In the genomic region with DNA sequence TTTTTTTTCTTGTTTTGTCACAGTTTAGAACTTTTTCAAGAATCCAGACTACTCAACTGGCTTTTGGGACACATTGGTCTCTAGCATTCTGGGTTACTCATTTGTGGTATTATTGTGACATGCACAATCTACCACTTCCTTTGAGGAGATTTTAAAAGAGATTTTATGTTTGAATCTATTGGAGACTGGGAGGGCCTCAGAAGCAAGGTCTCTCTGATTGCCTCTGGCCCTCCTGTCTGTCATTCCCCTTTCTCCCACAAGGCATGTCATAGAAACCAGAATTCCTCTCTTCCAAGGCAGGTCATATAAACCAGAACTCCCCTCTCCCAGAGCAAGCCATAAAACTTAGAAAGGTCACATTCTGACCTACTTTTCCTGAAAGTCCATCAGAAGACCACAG, we compare ENCODE assay signal across 16 cellular contexts.
A peak's percentile ranks its signal among the peaks of the same experiment; 100 is the strongest.
DNase-seq lines count a peak whose midpoint lies in the region; ATAC-seq lines count a peak whose summit lies in the region.
"Had no signal": no experiment of that assay in that cellular context is flagged by ENCODE, and none has a peak within 500 bp of the region (broad histone marks: within the 10 kb centered on the region; RNA-seq: fewer than 3 reads in every experiment).

No MANE protein-coding gene starts in this region.

- ATAC-seq in HG03196 (IDR thresholded peaks at IDR 0.05; ENCODE audit: unreplicated experiment): no peak
- ATAC-seq: activated CD8-positive, alpha-beta T cell treated with anti-CD3 and anti-CD28 coated beads, Interleukin-2, amount 10 ng/mL, durations not matched to agents 7 days and 5 days; stimulated activated naive B cell treated with anti-CD40 and anti-IgM and Interleukin-4, amounts not matched to agents 10 μg/mL and 1 μg/mL and 100 μg/mL, for 72 hours had no signal

- H3K9ac ChIP-seq in adipocyte (ENCODE audit: low read length): no peak overlapping the region

- H3K4me1 Mint-ChIP-seq in activated T-cell treated with anti-CD3 and anti-CD28 coated beads, Interleukin-2, amount 50 U/mL, for 24 hours (ENCODE audit: low read depth): no peaks in the 10 kb centered on the region
- H3K4me1 Mint-ChIP-seq: stimulated activated naive B cell treated with anti-CD40 and anti-IgM and Interleukin-4, amounts not matched to agents 10 μg/mL and 1 μg/mL and 100 μg/mL, for 72 hours had no signal

- no peaks in the 10 kb centered on the region for H3K9me3 ChIP-seq in adipocyte (ENCODE audit: control insufficient read depth, low read length)

- H3K4me3 ChIP-seq in adipocyte (ENCODE audit: low read length): no peak overlapping the region

- H3K27me3 ChIP-seq in adipocyte (replicated peaks; ENCODE audit: control insufficient read depth, insufficient read depth, low read length): no peaks in the 10 kb centered on the region
- H3K27me3 ChIP-seq: brain microvascular endothelial cell had no signal

- H3K36me3 Mint-ChIP-seq in activated T-cell treated with anti-CD3 and anti-CD28 coated beads, Interleukin-2, amount 50 U/mL, for 24 hours (ENCODE audit: low read depth): no peaks in the 10 kb centered on the region
- H3K36me3 Mint-ChIP-seq: stimulated activated naive B cell treated with anti-CD40 and anti-IgM and Interleukin-4, amounts not matched to agents 10 μg/mL and 1 μg/mL and 100 μg/mL, for 72 hours had no signal

- no peak overlapping the region for H3K27ac Mint-ChIP-seq in activated T-cell treated with anti-CD3 and anti-CD28 coated beads, Interleukin-2, amount 50 U/mL, for 24 hours
- H3K27ac Mint-ChIP-seq: activated CD8-positive, alpha-beta T cell treated with anti-CD3 and anti-CD28 coated beads, Interleukin-2, amount 10 ng/mL, durations not matched to agents 7 days and 5 days; stimulated activated naive B cell treated with anti-CD40 and anti-IgM and Interleukin-4, amounts not matched to agents 10 μg/mL and 1 μg/mL and 100 μg/mL, for 72 hours had no signal

- H3K9me3 Mint-ChIP-seq in activated T-cell treated with anti-CD3 and anti-CD28 coated beads, Interleukin-2, amount 50 U/mL, for 24 hours: no peaks in the 10 kb centered on the region
- H3K9me3 Mint-ChIP-seq: stimulated activated naive B cell treated with anti-CD40 and anti-IgM and Interleukin-4, amounts not matched to agents 10 μg/mL and 1 μg/mL and 100 μg/mL, for 72 hours had no signal

- no peak overlapping the region for H3K4me3 Mint-ChIP-seq in activated T-cell treated with anti-CD3 and anti-CD28 coated beads, Interleukin-2, amount 50 U/mL, for 24 hours
- H3K4me3 Mint-ChIP-seq: activated CD8-positive, alpha-beta T cell treated with anti-CD3 and anti-CD28 coated beads, Interleukin-2, amount 10 ng/mL, durations not matched to agents 7 days and 5 days; stimulated activated naive B cell treated with anti-CD40 and anti-IgM and Interleukin-4, amounts not matched to agents 10 μg/mL and 1 μg/mL and 100 μg/mL, for 72 hours had no signal

- DNase-seq in AG20443 (ENCODE audit: low spot score) (peak; percentile 28), HT-29 (ENCODE audit: low spot score) (peak; percentile 9), adipocyte (ENCODE audit: low read depth) (peak; percentile 7), iris pigment epithelial cell (ENCODE audit: low read depth) (peak; percentile 13), midbrain (lab: John Stamatoyannopoulos, UW) (no peak)
- DNase-seq in stimulated activated CD4-positive, alpha-beta T cell treated with anti-CD3 and anti-CD28 coated beads, Interleukin-4, amount 100 ng/mL, for 4 hours: no peak
- DNase-seq in activated T-cell treated with anti-CD3 and anti-CD28 coated beads, Interleukin-2, amount 50 U/mL, for 24 hours: no peak
- DNase-seq: activated CD8-positive, alpha-beta T cell treated with anti-CD3 and anti-CD28 coated beads, Interleukin-2, amount 10 ng/mL, durations not matched to agents 7 days and 5 days; activated gamma-delta T cell; brain microvascular endothelial cell; KG1; mammary epithelial cell; NCI-H146; NCI-H510A; stimulated activated naive B cell treated with anti-CD40 and anti-IgM and Interleukin-4, amounts not matched to agents 10 μg/mL and 1 μg/mL and 100 μg/mL, for 72 hours had no signal

- no peaks in the 10 kb centered on the region for H3K36me3 ChIP-seq in adipocyte (ENCODE audit: control insufficient read depth, insufficient read depth, low read length, severe bottlenecking)
- H3K36me3 ChIP-seq: brain microvascular endothelial cell had no signal

- H3K27me3 Mint-ChIP-seq in activated T-cell treated with anti-CD3 and anti-CD28 coated beads, Interleukin-2, amount 50 U/mL, for 24 hours: no peaks in the 10 kb centered on the region
- H3K27me3 Mint-ChIP-seq: stimulated activated naive B cell treated with anti-CD40 and anti-IgM and Interleukin-4, amounts not matched to agents 10 μg/mL and 1 μg/mL and 100 μg/mL, for 72 hours had no signal

- peaks cover 11% of the 10 kb centered on the region for H3K4me1 ChIP-seq in adipocyte (ENCODE audit: control insufficient read depth, insufficient read depth, low read length)

Comparison
In these comparisons a context has a peak if more than half of its experiments do, and no peak if none do; other contexts are left out.
1. DNase-seq: peak in AG20443 (single experiment), HT-29 (single experiment), adipocyte (single experiment) and iris pigment epithelial cell (single experiment); none in stimulated activated CD4-positive, alpha-beta T cell treated with anti-CD3 and anti-CD28 coated beads, Interleukin-4, amount 100 ng/mL, for 4 hours (0 of 2), activated T-cell treated with anti-CD3 and anti-CD28 coated beads, Interleukin-2, amount 50 U/mL, for 24 hours (single experiment) and midbrain (single experiment).